In the genomic region with DNA sequence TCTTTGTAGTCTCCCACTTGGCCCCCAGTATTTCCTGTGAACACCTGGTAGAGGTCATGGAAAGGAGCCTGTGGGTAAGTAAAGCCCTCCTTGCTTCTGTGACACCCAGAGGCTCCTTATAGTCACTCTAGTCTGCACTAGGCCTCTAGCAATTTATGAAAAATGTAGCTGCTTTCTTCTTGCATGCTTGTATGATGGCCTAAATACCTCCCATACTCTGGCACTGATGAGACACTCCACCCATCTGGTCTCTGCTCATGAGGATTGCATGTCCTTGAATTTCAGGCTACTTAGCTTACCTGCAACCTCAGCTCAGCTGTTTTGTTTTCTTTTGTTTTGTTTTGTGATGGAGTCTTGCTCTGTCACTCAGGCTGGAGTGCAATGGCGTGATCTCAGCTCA, we compare ENCODE assay signal across 23 cellular contexts. TPM values are rescaled to one million over a fixed set of nuclear protein-coding genes. Genes with fewer than 3 reads are reported as not detected.
"Had no signal": no experiment of that assay in that cellular context is flagged by ENCODE, and none has a peak within 500 bp of the region (broad histone marks: within the 10 kb centered on the region; RNA-seq: fewer than 3 reads in every experiment).

No MANE protein-coding gene starts in this region.

- ATAC-seq: body of pancreas; pancreas; stimulated activated naive CD8-positive, alpha-beta T cell treated with anti-CD3 and anti-CD28 coated beads, Interleukin-15, amount 100 ng/mL, for 72 hours had no signal

- H3K27ac ChIP-seq: body of pancreas, lower lobe of right lung, pancreas, thoracic aorta, vagina had no signal

- H3K9me3 Mint-ChIP-seq: activated B cell treated with CpG ODN at 0.5 μM for 24 hours; activated CD4-positive, alpha-beta T cell treated with anti-CD3 and anti-CD28 coated beads, Interleukin-2, amount 10 ng/mL, durations not matched to agents 24 days and 14 days; activated T-helper 2 cell treated with anti-CD3 and anti-CD28 coated beads, Interferon-gamma antibody, Interleukin-2, Interleukin-4, amounts not matched to agents 10 μg/mL and 5 μg/mL and 100 μg/mL, durations not matched to agents 14 hours and 24 hours and 36 hours; central memory CD8-positive, alpha-beta T cell; dendritic cell treated with granulocyte-macrophage colony-stimulating factor and Interleukin-4, amounts not matched to agents 40 ng/mL and 50 ng/mL, for 4 days; naive B cell; stimulated activated naive CD8-positive, alpha-beta T cell treated with anti-CD3 and anti-CD28 coated beads, Interleukin-15, amount 100 ng/mL, for 72 hours had no signal

- H3K27me3 ChIP-seq: body of pancreas, pancreas, vagina had no signal

- H3K27me3 Mint-ChIP-seq: activated B cell treated with CpG ODN at 0.5 μM for 24 hours; activated CD4-positive, alpha-beta T cell treated with anti-CD3 and anti-CD28 coated beads, Interleukin-2, amount 10 ng/mL, durations not matched to agents 24 days and 14 days; central memory CD8-positive, alpha-beta T cell; dendritic cell treated with granulocyte-macrophage colony-stimulating factor and Interleukin-4, amounts not matched to agents 40 ng/mL and 50 ng/mL, for 4 days; naive B cell; stimulated activated naive CD8-positive, alpha-beta T cell treated with anti-CD3 and anti-CD28 coated beads, Interleukin-15, amount 100 ng/mL, for 72 hours had no signal

- DNase-seq: activated B cell treated with CpG ODN at 0.5 μM for 24 hours; activated CD4-positive, alpha-beta T cell treated with anti-CD3 and anti-CD28 coated beads, Interleukin-2, amount 10 ng/mL, durations not matched to agents 24 days and 14 days; activated naive CD4-positive, alpha-beta T cell treated with anti-CD3 and anti-CD28 coated beads, Interleukin-2, amount 50 U/mL, for 16 hours; activated T-cell treated with anti-CD3 and anti-CD28 coated beads for 4 hours; body of pancreas; hippocampal formation; lower lobe of right lung; naive B cell; pancreas; stimulated activated CD4-positive, alpha-beta T cell treated with anti-CD3 and anti-CD28 coated beads, Interleukin-15, amount 100 ng/mL, for 24 hours; stimulated activated CD4-positive, alpha-beta T cell treated with anti-CD3 and anti-CD28 coated beads, Interleukin-4, amount 100 ng/mL, for 24 hours; stimulated activated naive CD8-positive, alpha-beta T cell treated with anti-CD3 and anti-CD28 coated beads, Interleukin-15, amount 100 ng/mL, for 72 hours had no signal

- H3K27ac Mint-ChIP-seq: activated B cell treated with CpG ODN at 0.5 μM for 24 hours; activated CD4-positive, alpha-beta T cell treated with anti-CD3 and anti-CD28 coated beads, Interleukin-2, amount 10 ng/mL, durations not matched to agents 24 days and 14 days; activated T-helper 2 cell treated with anti-CD3 and anti-CD28 coated beads, Interferon-gamma antibody, Interleukin-2, Interleukin-4, amounts not matched to agents 10 μg/mL and 5 μg/mL and 100 μg/mL, durations not matched to agents 14 hours and 24 hours and 36 hours; dendritic cell treated with granulocyte-macrophage colony-stimulating factor and Interleukin-4, amounts not matched to agents 40 ng/mL and 50 ng/mL, for 4 days; naive B cell had no signal

- H3K36me3 ChIP-seq: lower lobe of right lung, pancreas, thoracic aorta, vagina had no signal

- H3K4me3 Mint-ChIP-seq: activated B cell treated with CpG ODN at 0.5 μM for 24 hours; activated CD4-positive, alpha-beta T cell treated with anti-CD3 and anti-CD28 coated beads, Interleukin-2, amount 10 ng/mL, durations not matched to agents 24 days and 14 days; central memory CD8-positive, alpha-beta T cell; dendritic cell treated with granulocyte-macrophage colony-stimulating factor and Interleukin-4, amounts not matched to agents 40 ng/mL and 50 ng/mL, for 4 days; naive B cell; stimulated activated naive CD8-positive, alpha-beta T cell treated with anti-CD3 and anti-CD28 coated beads, Interleukin-15, amount 100 ng/mL, for 72 hours had no signal

- H3K4me3 ChIP-seq: body of pancreas, lower lobe of right lung, pancreas, thoracic aorta, vagina had no signal

- H3K9me3 ChIP-seq: body of pancreas, lower lobe of right lung, pancreas, thoracic aorta, vagina had no signal

- FAIRE-seq: endometrium, pancreas had no signal

- H3K36me3 Mint-ChIP-seq: naive B cell had no signal

- H3K4me1 Mint-ChIP-seq: activated CD4-positive, alpha-beta T cell treated with anti-CD3 and anti-CD28 coated beads, Interleukin-2, amount 10 ng/mL, durations not matched to agents 24 days and 14 days; central memory CD8-positive, alpha-beta T cell; stimulated activated naive CD8-positive, alpha-beta T cell treated with anti-CD3 and anti-CD28 coated beads, Interleukin-15, amount 100 ng/mL, for 72 hours had no signal

- H3K4me1 ChIP-seq: body of pancreas, lower lobe of right lung, pancreas, vagina had no signal

RNA-seq across cellular contexts. Expression of a gene that starts 4.6 kb away (rescaled TPM):
- total RNA-seq: activated B cell treated with CpG ODN at 0.5 μM for 24 hours; activated CD4-positive, alpha-beta T cell treated with anti-CD3 and anti-CD28 coated beads, Interleukin-2, amount 10 ng/mL, durations not matched to agents 24 days and 14 days; activated CD8-positive, alpha-beta memory T cell treated with anti-CD3 and anti-CD28 coated beads for 36 hours; activated T-helper 2 cell treated with anti-CD3 and anti-CD28 coated beads, Interferon-gamma antibody, Interleukin-2, Interleukin-4, amounts not matched to agents 10 μg/mL and 5 μg/mL and 100 μg/mL, durations not matched to agents 14 hours and 24 hours and 36 hours; body of pancreas; glomerular endothelial cell; lower lobe of right lung; pancreas; renal cortical epithelial cell; skeletal muscle tissue; T-helper 1 cell treated with Interleukin-12 subunit alpha and Interleukin-12 subunit beta and Interleukin-4 antibody, amounts not matched to agents 30 ng/mL and 1 ng/mL, for 36 hours had no signal
